In the genomic region with DNA sequence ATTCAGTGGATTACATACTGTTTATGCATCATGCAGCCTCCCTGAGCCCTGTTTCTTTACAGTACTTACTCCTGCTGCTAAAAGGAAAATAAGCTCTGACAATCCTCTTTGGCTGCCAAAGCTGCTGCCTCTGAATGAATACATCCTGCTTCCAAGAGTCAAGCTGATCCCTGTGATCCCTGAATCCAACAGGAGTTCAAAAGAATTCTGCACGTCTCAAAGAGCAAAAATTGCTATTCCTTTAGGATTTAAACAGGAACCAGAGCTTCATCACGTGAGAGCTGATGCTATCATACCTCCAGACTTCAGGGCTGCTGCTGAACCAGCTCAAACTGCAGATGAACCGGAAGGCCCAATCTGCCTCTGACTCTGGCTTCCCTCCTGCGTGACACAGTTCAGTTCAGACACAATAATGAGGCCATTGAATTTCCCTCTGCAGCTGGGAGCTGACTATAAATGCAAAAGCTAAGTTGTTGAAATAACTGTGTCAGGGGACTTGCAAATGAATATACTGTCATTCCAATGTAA, we compare ENCODE assay signal across 12 cellular contexts.
A peak's percentile ranks its signal among the peaks of the same experiment; 100 is the strongest.
DNase-seq lines count a peak whose midpoint lies in the region; ATAC-seq and TF ChIP-seq lines count a peak whose summit lies in the region.
"Had no signal": no experiment of that assay in that cellular context is flagged by ENCODE, and none has a peak within 500 bp of the region (broad histone marks: within the 10 kb centered on the region; RNA-seq: fewer than 3 reads in every experiment).

No MANE protein-coding gene starts in this region.

- ATAC-seq in GM18873 (IDR thresholded peaks at IDR 0.05; ENCODE audit: low FRiP score, unreplicated experiment) (no peak), HG03565 (IDR thresholded peaks at IDR 0.05; ENCODE audit: unreplicated experiment) (no peak), HG03196 (IDR thresholded peaks at IDR 0.05; ENCODE audit: unreplicated experiment) (no peak)
- ATAC-seq: Panc1 had no signal

- H3K27ac ChIP-seq in left ventricle myocardium inferior (replicated peaks), result peak overlapping the region; percentile 56
- H3K27ac ChIP-seq: breast epithelium had no signal

- TF ChIP-seq CTCF in left ventricle myocardium inferior (IDR thresholded peaks at IDR 0.05; ENCODE audit: borderline replicate concordance), result no peak

- H3K9me3 ChIP-seq in left ventricle myocardium inferior (replicated peaks), result no peaks in the 10 kb centered on the region
- H3K9me3 ChIP-seq: breast epithelium had no signal

- peaks cover 25% of the 10 kb centered on the region for H3K4me1 ChIP-seq in left ventricle myocardium inferior
- H3K4me1 ChIP-seq: breast epithelium had no signal

- DNase-seq in NCI-H1436 treated with DMSO at 0.1 percent for 48 hours (lab: John Stamatoyannopoulos, UW), result peak; percentile 80
- DNase-seq in SK-N-DZ (ENCODE audit: low spot score), result peak; percentile 90
- peak; percentile 17 for DNase-seq in left ventricle myocardium inferior
- DNase-seq in pulmonary artery endothelial cell (ENCODE audit: low read depth, low spot score), result peak; percentile 43
- no peak for DNase-seq in T1000 (lab: John Stamatoyannopoulos, UW)
- DNase-seq: activated CD4-positive, alpha-beta memory T cell treated with anti-CD3 and anti-CD28 coated beads for 36 hours; stimulated activated CD4-positive, alpha-beta T cell treated with anti-CD3 and anti-CD28 coated beads, Interleukin-15, amount 100 ng/mL, for 24 hours had no signal

- no peak overlapping the region for H3K4me3 ChIP-seq in left ventricle myocardium inferior
- H3K4me3 ChIP-seq: breast epithelium had no signal

- H3K36me3 ChIP-seq in left ventricle myocardium inferior, result no peaks in the 10 kb centered on the region
- H3K36me3 ChIP-seq: breast epithelium had no signal

- H3K27me3 ChIP-seq in left ventricle myocardium inferior (ENCODE audit: low read depth), result no peaks in the 10 kb centered on the region
- H3K27me3 ChIP-seq: breast epithelium had no signal

- intact Hi-C loops in left ventricle myocardium inferior (cut with micrococcal nuclease), result no loop called here
